ENCODE assay signal across 14 cellular contexts in genomic region chr2:33336036-33336625, GRCh38.
DNase-seq lines count a peak whose midpoint lies in the region; ATAC-seq, FAIRE-seq and TF ChIP-seq lines count a peak whose summit lies in the region.
"Had no signal": no experiment of that assay in that cellular context is flagged by ENCODE, and none has a peak within 500 bp of the region (broad histone marks: within the 10 kb centered on the region; RNA-seq: fewer than 3 reads in every experiment).

No MANE protein-coding gene starts in this region.

- H3K4me1 ChIP-seq in K562 (replicated peaks in 1 of 2; ENCODE audit: control insufficient read depth in 2 of 2, insufficient read depth in 2 of 2, low read length in 2 of 2): no peaks in the 10 kb centered on the region
- no peaks in the 10 kb centered on the region for H3K4me1 ChIP-seq in CD8-positive, alpha-beta memory T cell (ENCODE audit: insufficient read depth, low read length)
- no peaks in the 10 kb centered on the region for H3K4me1 ChIP-seq in lower lobe of right lung

- H3K9me3 ChIP-seq in K562 (replicated peaks; ENCODE audit: control insufficient read depth, insufficient read depth, low read depth, low read length) (no peaks in the 10 kb centered on the region), lower lobe of right lung (no peaks in the 10 kb centered on the region)
- H3K9me3 ChIP-seq in CD8-positive, alpha-beta memory T cell (ENCODE audit: low read length): no peaks in the 10 kb centered on the region

- peaks cover 5 to 32% of the 10 kb centered on the region in 2 donors for H3K27me3 Mint-ChIP-seq in CD8-positive, alpha-beta memory T cell

- TF ChIP-seq EP300 in K562 (IDR thresholded peaks at IDR 0.05; ENCODE audit: low read length): no peak

- intact Hi-C loops in K562 (cut with micrococcal nuclease): no loop called here
- intact Hi-C loops in lower lobe of right lung (cut with DNase I): no loop called here

- no peak for TF ChIP-seq POLR2A in K562 (conservative IDR thresholded peaks at IDR 0.05)

- no peak for TF ChIP-seq CTCF in K562 (IDR thresholded peaks at IDR 0.05 in 2 of 3, conservative IDR thresholded peaks at IDR 0.05 in 1 of 3; ENCODE audit: insufficient read depth in 2 of 3, low read depth in 1 of 3, low read length in 3 of 3)
- TF ChIP-seq CTCF in coronary artery (IDR thresholded peaks at IDR 0.05): no peak
- TF ChIP-seq CTCF in lower lobe of right lung (IDR thresholded peaks at IDR 0.05): no peak

- ATAC-seq in GM21619 (IDR thresholded peaks at IDR 0.05; ENCODE audit: unreplicated experiment) (peak; percentile 62), K562 (no peak), lower lobe of right lung (no peak)
- ATAC-seq: activated CD8-positive, alpha-beta T cell treated with anti-CD3 and anti-CD28 coated beads, Interleukin-2, amount 10 ng/mL, durations not matched to agents 7 days and 5 days; T-helper 17 cell had no signal

- CTCF ChIA-PET in K562 (lab: Yijun Ruan, JAX; ENCODE audit: low intra/inter-chr PET ratio): no interaction called here
- CTCF ChIA-PET in CD8-positive, alpha-beta memory T cell (lab: Charles Lee): no interaction called here

- H3K9me1 ChIP-seq in K562 (ENCODE audit: control insufficient read depth, insufficient read depth, low read length): no peaks in the 10 kb centered on the region

- no TSS peak for BruUV-seq in K562 (replicated peaks; lab: Mats Ljungman, UMichigan)

- no peaks in the 10 kb centered on the region for H3K27me3 ChIP-seq in K562 (ENCODE audit: control insufficient read depth in 2 of 2, insufficient read depth in 2 of 2, low read length in 2 of 2)
- H3K27me3 ChIP-seq in CD8-positive, alpha-beta memory T cell (ENCODE audit: insufficient read depth, low read length, poor library complexity, severe bottlenecking): no peaks in the 10 kb centered on the region
- no peaks in the 10 kb centered on the region for H3K27me3 ChIP-seq in lower lobe of right lung (ENCODE audit: low read depth)

- no peak for FAIRE-seq in K562 (lab: Jason Lieb, UNC)

- H3K4me3 Mint-ChIP-seq in CD8-positive, alpha-beta memory T cell: no peak overlapping the region
- H3K4me3 Mint-ChIP-seq: activated CD8-positive, alpha-beta T cell treated with anti-CD3 and anti-CD28 coated beads, Interleukin-2, amount 10 ng/mL, durations not matched to agents 7 days and 5 days; activated naive CD8-positive, alpha-beta T cell treated with anti-CD3 and anti-CD28 coated beads, Interleukin-2, amount 10 ng/mL, durations not matched to agents 7 days and 5 days; T-helper 17 cell had no signal

- H3K4me2 ChIP-seq in K562 (ENCODE audit: insufficient read depth, low read length): no peak overlapping the region
- H3K4me2 ChIP-seq: PC-9 had no signal

- H3K79me2 ChIP-seq in K562 (ENCODE audit: control insufficient read depth, insufficient read depth, low read length): no peaks in the 10 kb centered on the region

- H2AFZ ChIP-seq in K562 (ENCODE audit: low read depth, low read length): no peak overlapping the region
- H2AFZ ChIP-seq: PC-9 had no signal

- H3K27ac Mint-ChIP-seq in CD8-positive, alpha-beta memory T cell: no peak overlapping the region
- H3K27ac Mint-ChIP-seq: activated CD8-positive, alpha-beta T cell treated with anti-CD3 and anti-CD28 coated beads, Interleukin-2, amount 10 ng/mL, durations not matched to agents 7 days and 5 days; activated naive CD8-positive, alpha-beta T cell treated with anti-CD3 and anti-CD28 coated beads, Interleukin-2, amount 10 ng/mL, durations not matched to agents 7 days and 5 days; T-helper 17 cell had no signal

- H3K4me3 ChIP-seq in K562 (no peak overlapping the region), coronary artery (no peak overlapping the region), lower lobe of right lung (no peak overlapping the region)
- no peak overlapping the region for H3K4me3 ChIP-seq in CD8-positive, alpha-beta memory T cell (ENCODE audit: low read length)
- H3K4me3 ChIP-seq: PC-9 had no signal

- WGBS in K562 (ENCODE audit: insufficient coverage, low coverage, missing lambda C conversion rate): 19% methylated on average over 4 of the region's 4 CpGs

- POLR2A ChIA-PET in K562 (lab: Yijun Ruan, JAX): no interaction called here
- POLR2A ChIA-PET in CD8-positive, alpha-beta memory T cell (lab: Charles Lee): no interaction called here

- DNase-seq in GF-D8 (lab: John Stamatoyannopoulos, UW) (peak; percentile 31), NAMALWA (ENCODE audit: low spot score) (peak; percentile 11), K562 (ENCODE audit: extremely low read depth in 1 of 4, low spot score in 3 of 4) (no peak), coronary artery (ENCODE audit: low spot score) (no peak), NCI-H69 (lab: John Stamatoyannopoulos, UW) (no peak), lower lobe of right lung (no peak)
- DNase-seq in CD8-positive, alpha-beta memory T cell: no peak
- DNase-seq: activated CD8-positive, alpha-beta T cell treated with anti-CD3 and anti-CD28 coated beads, Interleukin-2, amount 10 ng/mL, durations not matched to agents 7 days and 5 days; activated naive CD8-positive, alpha-beta T cell treated with anti-CD3 and anti-CD28 coated beads, Interleukin-2, amount 10 ng/mL, durations not matched to agents 7 days and 5 days; NCI-H2029; PC-9; stimulated activated CD4-positive, alpha-beta T cell treated with anti-CD3 and anti-CD28 coated beads, Interleukin-4, amount 100 ng/mL, for 1 hour; T-helper 17 cell had no signal

- H3K36me3 Mint-ChIP-seq in CD8-positive, alpha-beta memory T cell: peaks cover 0 to 2% (median 0%) of the 10 kb centered on the region in 3 donors
- H3K36me3 Mint-ChIP-seq: activated naive CD8-positive, alpha-beta T cell treated with anti-CD3 and anti-CD28 coated beads, Interleukin-2, amount 10 ng/mL, durations not matched to agents 7 days and 5 days had no signal

- H3K36me3 ChIP-seq in K562 (ENCODE audit: control insufficient read depth, insufficient read depth, low read length): no peaks in the 10 kb centered on the region
- no peaks in the 10 kb centered on the region for H3K36me3 ChIP-seq in CD8-positive, alpha-beta memory T cell (ENCODE audit: insufficient read depth, low read length)
- no peaks in the 10 kb centered on the region for H3K36me3 ChIP-seq in lower lobe of right lung

- no peaks in the 10 kb centered on the region for H3K4me1 Mint-ChIP-seq in CD8-positive, alpha-beta memory T cell

- in situ Hi-C loops in K562 (cut with MboI): no loop called here

- no peaks in the 10 kb centered on the region for H3K9me3 Mint-ChIP-seq in CD8-positive, alpha-beta memory T cell

- H3K27ac ChIP-seq in K562 (ENCODE audit: extremely low read depth, low read depth, low read length) (no peak overlapping the region), coronary artery (peak overlapping the region in 1 of 2 donors; percentile 24), lower lobe of right lung (no peak overlapping the region)
- no peak overlapping the region for H3K27ac ChIP-seq in CD8-positive, alpha-beta memory T cell (ENCODE audit: low read depth, low read length)
- H3K27ac ChIP-seq: PC-9 had no signal

- TF ChIP-seq RAD21 in K562 (CRISPR knock-in tag; conservative IDR thresholded peaks at IDR 0.05 in 1 of 2, IDR thresholded peaks at IDR 0.05 in 1 of 2): no peak

- no peaks in the 10 kb centered on the region for H4K20me1 ChIP-seq in K562 (replicated peaks; ENCODE audit: control insufficient read depth, insufficient read depth, low read length)

- no peak overlapping the region for H3K9ac ChIP-seq in K562 (ENCODE audit: insufficient read depth in 1 of 2, low read depth in 2 of 2, low read length in 2 of 2)

TF ChIP-seq in K562, 482 proteins besides CTCF, POLR2A, EP300 and RAD21 (continues in another document):
- TF ChIP-seq, protein P1, sequence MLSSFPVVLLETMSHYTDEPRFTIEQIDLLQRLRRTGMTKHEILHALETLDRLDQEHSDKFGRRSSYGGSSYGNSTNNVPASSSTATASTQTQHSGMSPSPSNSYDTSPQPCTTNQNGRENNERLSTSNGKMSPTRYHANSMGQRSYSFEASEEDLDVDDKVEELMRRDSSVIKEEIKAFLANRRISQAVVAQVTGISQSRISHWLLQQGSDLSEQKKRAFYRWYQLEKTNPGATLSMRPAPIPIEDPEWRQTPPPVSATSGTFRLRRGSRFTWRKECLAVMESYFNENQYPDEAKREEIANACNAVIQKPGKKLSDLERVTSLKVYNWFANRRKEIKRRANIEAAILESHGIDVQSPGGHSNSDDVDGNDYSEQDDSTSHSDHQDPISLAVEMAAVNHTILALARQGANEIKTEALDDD (IDR thresholded peaks at IDR 0.05): peak; percentile 41; the same call in 1 of the 2 replicates
- TF ChIP-seq ZNF3 (CRISPR knock-in tag; IDR thresholded peaks at IDR 0.05): peak; percentile 84
- TF ChIP-seq TRIM24 (IDR thresholded peaks at IDR 0.05): no peak
- TF ChIP-seq SPI1 (IDR thresholded peaks at IDR 0.05; ENCODE audit: borderline replicate concordance, low read depth, low read length): peak; percentile 96
- TF ChIP-seq SP1 (CRISPR knock-in tag; IDR thresholded peaks at IDR 0.05): no peak
- no peak for TF ChIP-seq NEUROD1 (IDR thresholded peaks at IDR 0.05; ENCODE audit: borderline replicate concordance, low read depth, low read length, partially characterized antibody)
- TF ChIP-seq, protein P2, sequence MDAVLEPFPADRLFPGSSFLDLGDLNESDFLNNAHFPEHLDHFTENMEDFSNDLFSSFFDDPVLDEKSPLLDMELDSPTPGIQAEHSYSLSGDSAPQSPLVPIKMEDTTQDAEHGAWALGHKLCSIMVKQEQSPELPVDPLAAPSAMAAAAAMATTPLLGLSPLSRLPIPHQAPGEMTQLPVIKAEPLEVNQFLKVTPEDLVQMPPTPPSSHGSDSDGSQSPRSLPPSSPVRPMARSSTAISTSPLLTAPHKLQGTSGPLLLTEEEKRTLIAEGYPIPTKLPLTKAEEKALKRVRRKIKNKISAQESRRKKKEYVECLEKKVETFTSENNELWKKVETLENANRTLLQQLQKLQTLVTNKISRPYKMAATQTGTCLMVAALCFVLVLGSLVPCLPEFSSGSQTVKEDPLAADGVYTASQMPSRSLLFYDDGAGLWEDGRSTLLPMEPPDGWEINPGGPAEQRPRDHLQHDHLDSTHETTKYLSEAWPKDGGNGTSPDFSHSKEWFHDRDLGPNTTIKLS (IDR thresholded peaks at IDR 0.05; ENCODE audit: borderline replicate concordance, low read depth): no peak

Comparison
In these comparisons a context has a peak if more than half of its experiments do, and no peak if none do; other contexts are left out.
1. DNase-seq: peak in GF-D8 (single experiment) and NAMALWA (single experiment); none in K562 (0 of 4), coronary artery (single experiment), NCI-H69 (single experiment), CD8-positive, alpha-beta memory T cell (0 of 5) and lower lobe of right lung (single experiment).